In the genomic region with DNA sequence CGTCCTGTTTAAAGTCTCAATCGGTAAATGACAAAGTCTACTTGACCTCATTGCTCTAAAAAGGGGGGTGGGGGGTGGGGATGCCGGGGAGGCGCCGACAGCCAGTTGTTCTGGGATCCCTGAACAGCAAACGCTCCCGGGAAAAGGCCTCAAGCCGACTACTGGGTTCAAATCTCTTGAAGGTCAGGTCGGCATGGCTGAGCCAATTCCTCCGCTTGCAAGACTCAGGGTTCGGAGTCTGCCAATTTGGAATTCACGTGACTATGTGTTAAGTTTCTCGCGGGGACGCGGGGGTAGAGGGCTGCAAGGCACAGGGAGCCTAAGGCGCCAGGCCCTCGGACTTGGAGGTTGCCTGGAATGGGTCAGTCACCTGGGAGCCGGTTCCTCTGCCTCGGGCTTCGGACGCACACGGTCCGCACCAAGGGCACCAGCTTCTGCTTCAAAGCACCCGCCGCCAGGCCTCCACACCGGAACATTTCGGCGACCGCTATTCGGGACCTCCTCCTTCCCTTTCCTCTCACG, we compare ENCODE assay signal across 8 cellular contexts. TPM values are rescaled to one million over a fixed set of nuclear protein-coding genes. Genes with fewer than 3 reads are reported as not detected.
DNase-seq lines count a peak whose midpoint lies in the region; TF ChIP-seq lines count a peak whose summit lies in the region.

No MANE protein-coding gene starts in this region.

- H3K27me3 ChIP-seq in esophagus squamous epithelium, result no peaks in the 10 kb centered on the region

- no peaks in the 10 kb centered on the region for H3K9me3 ChIP-seq in esophagus squamous epithelium

- DNase-seq in NCI-H510A (lab: John Stamatoyannopoulos, UW) (peak; percentile 29), NCI-H510A treated with DMSO at 0.1 percent for 48 hours (lab: John Stamatoyannopoulos, UW) (no peak), RWPE1 (ENCODE audit: low spot score) (no peak), esophagus squamous epithelium (lab: John Stamatoyannopoulos, UW) (no peak), occipital lobe (lab: John Stamatoyannopoulos, UW) (peak; percentile 48), A172 (ENCODE audit: low spot score) (no peak), hippocampal formation (lab: John Stamatoyannopoulos, UW) (no peak), NCI-H2029 (lab: John Stamatoyannopoulos, UW) (no peak)

- H3K36me3 ChIP-seq in esophagus squamous epithelium, result no peaks in the 10 kb centered on the region

- no peak for TF ChIP-seq CTCF in RWPE1 (conservative IDR thresholded peaks at IDR 0.05; ENCODE audit: low read depth)
- no peak for TF ChIP-seq CTCF in esophagus squamous epithelium (IDR thresholded peaks at IDR 0.05)

- POLR2A ChIA-PET in RWPE1 (lab: Yijun Ruan, JAX; ENCODE audit: low non-redundant PET), result no interaction called here

- intact Hi-C loops in esophagus squamous epithelium (cut with DNase I), result no loop called here

- peaks cover 0 to 19% (median 5%) of the 10 kb centered on the region in 3 donors for H3K4me1 ChIP-seq in esophagus squamous epithelium

- 33% methylated on average over 18 of the region's 32 CpGs; no CpG with 5 or more reads in 1 of the 2 donors for WGBS in esophagus squamous epithelium, 2 donors

- peak overlapping the region; percentile 51 to 74 (median 64) for H3K4me3 ChIP-seq in esophagus squamous epithelium

- H3K27ac ChIP-seq in RWPE1, result peak overlapping the region; percentile 91
- H3K27ac ChIP-seq in esophagus squamous epithelium, result peak overlapping the region; percentile 73 to 94 (median 92)

- no peak for TF ChIP-seq POLR2A in esophagus squamous epithelium (IDR thresholded peaks at IDR 0.05)

- CTCF ChIA-PET in RWPE1 (lab: Yijun Ruan, JAX), result interaction anchor here (0.7 kb wide), 1 partner anchor 86 kb away, joined by 4 read pairs; no protein-coding TSS in a partner anchor

RNA-seq across cellular contexts. Expression of a gene that starts 0.4 kb away (rescaled TPM):
- total RNA-seq in esophagus squamous epithelium (10 to 100 TPM; 10.9 to 23.1 (median 17.0) TPM), occipital lobe (8.6 TPM)
- 18.5 and 21.1 TPM in 2 replicates for total RNA-seq in A172 (2014; rRNA removed; shearing (Covaris generic))

RNA-seq across cellular contexts. Expression of a gene that starts 6.5 kb away (rescaled TPM):
- total RNA-seq in esophagus squamous epithelium (under 1 TPM in 1 of 4 donors, not detected in 3; 0.38 TPM), occipital lobe (36.5 TPM)
- not detected in 2 replicates for total RNA-seq in A172 (2014; rRNA removed; shearing (Covaris generic))

RNA-seq across cellular contexts. Expression of a gene that starts 54.9 kb away (rescaled TPM):
- 10 to 100 TPM in 3 of 4 donors, 1 to 10 TPM in 1; 9.2 to 14.1 (median 12.5) TPM for total RNA-seq in esophagus squamous epithelium
- 0.31 TPM for total RNA-seq in occipital lobe
- total RNA-seq in A172 (2014; rRNA removed; shearing (Covaris generic)), result 8.0 and 8.6 TPM in 2 replicates

Comparison
In these comparisons a context has a peak if more than half of its experiments do, and no peak if none do; other contexts are left out.
1. DNase-seq: peak in NCI-H510A (single experiment) and occipital lobe (single experiment); none in NCI-H510A treated with DMSO at 0.1 percent for 48 hours (single experiment), RWPE1 (single experiment), esophagus squamous epithelium (single experiment), A172 (single experiment), hippocampal formation (0 of 2) and NCI-H2029 (single experiment).
2. RNA of a gene that starts 6.5 kb away (total RNA-seq): 36.5 TPM in occipital lobe (single experiment); 0.38 TPM in esophagus squamous epithelium and not detected in A172; every median in the first group is over 10 times any median in the second.